In the genomic region with DNA sequence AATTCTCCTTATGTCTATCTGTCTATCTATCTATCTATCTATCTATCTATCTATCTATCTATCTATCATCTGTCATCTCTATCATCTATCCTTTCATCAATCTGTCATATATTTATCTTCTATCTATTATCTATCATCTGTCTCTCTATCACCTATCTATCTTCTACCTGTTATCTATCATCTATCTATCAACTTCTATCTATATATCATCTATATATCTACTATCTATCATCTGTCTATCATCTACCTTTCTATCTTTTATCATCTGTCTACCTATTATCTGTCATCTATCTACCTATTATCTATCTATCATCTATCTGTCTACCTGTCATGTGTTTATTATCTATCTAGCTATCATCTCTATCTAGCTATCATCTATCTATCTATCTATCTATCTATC, we compare ENCODE assay signal across 33 cellular contexts.
"Had no signal": no experiment of that assay in that cellular context is flagged by ENCODE, and none has a peak within 500 bp of the region (broad histone marks: within the 10 kb centered on the region; RNA-seq: fewer than 3 reads in every experiment).

No MANE protein-coding gene starts in this region.

- H3K9me3 ChIP-seq: adrenal gland, body of pancreas, colonic mucosa, esophagus squamous epithelium, heart right ventricle had no signal

- H3K4me1 Mint-ChIP-seq: activated CD4-positive, alpha-beta T cell treated with anti-CD3 and anti-CD28 coated beads for 36 hours; activated CD4-positive, alpha-beta T cell treated with anti-CD3 and anti-CD28 coated beads, Interleukin-2, amount 10 ng/mL, durations not matched to agents 24 days and 14 days; activated CD8-positive, alpha-beta memory T cell treated with anti-CD3 and anti-CD28 coated beads, Interleukin-2, amount 10 ng/mL, durations not matched to agents 7 days and 5 days; activated naive CD4-positive, alpha-beta T cell treated with anti-CD3 and anti-CD28 coated beads, Interleukin-2, amount 50 U/mL, for 24 hours; activated naive CD8-positive, alpha-beta T cell treated with anti-CD3 and anti-CD28 coated beads for 36 hours had no signal

- H3K4me3 Mint-ChIP-seq: activated B cell treated with CpG ODN at 0.5 μM for 24 hours; activated CD4-positive, alpha-beta memory T cell treated with anti-CD3 and anti-CD28 coated beads for 36 hours; activated CD4-positive, alpha-beta T cell treated with anti-CD3 and anti-CD28 coated beads for 36 hours; activated CD4-positive, alpha-beta T cell treated with anti-CD3 and anti-CD28 coated beads, Interleukin-2, amount 10 ng/mL, durations not matched to agents 24 days and 14 days; activated CD8-positive, alpha-beta memory T cell treated with anti-CD3 and anti-CD28 coated beads, Interleukin-2, amount 10 ng/mL, durations not matched to agents 7 days and 5 days; activated CD8-positive, alpha-beta T cell treated with anti-CD3 and anti-CD28 coated beads, Interleukin-2, amount 10 ng/mL, durations not matched to agents 7 days and 5 days; activated naive CD4-positive, alpha-beta T cell treated with anti-CD3 and anti-CD28 coated beads for 36 hours; activated naive CD4-positive, alpha-beta T cell treated with anti-CD3 and anti-CD28 coated beads, Interleukin-2, amount 50 U/mL, for 24 hours; activated naive CD8-positive, alpha-beta T cell treated with anti-CD3 and anti-CD28 coated beads for 36 hours; activated naive CD8-positive, alpha-beta T cell treated with anti-CD3 and anti-CD28 coated beads, Interleukin-2, amount 50 U/mL, for 24 hours; activated T-helper 1 cell treated with anti-CD3 and anti-CD28 coated beads, Interleukin-12 subunit alpha, Interleukin-12 subunit beta, Interleukin-2, Interleukin-4 antibody, amounts not matched to agents 30 ng/mL and 10 ng/mL and 1 ng/mL, durations not matched to agents 14 hours and 24 hours and 36 hours; T-helper 17 cell; T-helper 2 cell treated with Interferon-gamma antibody and Interleukin-4, amounts not matched to agents 5 μg/mL and 100 μg/mL, for 36 hours had no signal

- H3K36me3 ChIP-seq: adrenal gland, colonic mucosa, esophagus squamous epithelium, gastroesophageal sphincter, heart right ventricle, WERI-Rb-1 had no signal

- H3K36me3 Mint-ChIP-seq: activated CD4-positive, alpha-beta memory T cell treated with anti-CD3 and anti-CD28 coated beads for 36 hours; activated CD8-positive, alpha-beta memory T cell treated with anti-CD3 and anti-CD28 coated beads, Interleukin-2, amount 10 ng/mL, durations not matched to agents 7 days and 5 days; activated naive CD4-positive, alpha-beta T cell treated with anti-CD3 and anti-CD28 coated beads, Interleukin-2, amount 50 U/mL, for 24 hours; activated naive CD8-positive, alpha-beta T cell treated with anti-CD3 and anti-CD28 coated beads for 36 hours had no signal

- H3K9me3 Mint-ChIP-seq: activated B cell treated with CpG ODN at 0.5 μM for 24 hours; activated CD4-positive, alpha-beta memory T cell treated with anti-CD3 and anti-CD28 coated beads for 36 hours; activated CD4-positive, alpha-beta T cell treated with anti-CD3 and anti-CD28 coated beads, Interleukin-2, amount 10 ng/mL, durations not matched to agents 24 days and 14 days; activated naive CD4-positive, alpha-beta T cell treated with anti-CD3 and anti-CD28 coated beads for 36 hours; activated naive CD4-positive, alpha-beta T cell treated with anti-CD3 and anti-CD28 coated beads, Interleukin-2, amount 50 U/mL, for 24 hours; activated naive CD8-positive, alpha-beta T cell treated with anti-CD3 and anti-CD28 coated beads for 36 hours; activated naive CD8-positive, alpha-beta T cell treated with anti-CD3 and anti-CD28 coated beads, Interleukin-2, amount 50 U/mL, for 24 hours; activated T-helper 1 cell treated with anti-CD3 and anti-CD28 coated beads, Interleukin-12 subunit alpha, Interleukin-12 subunit beta, Interleukin-2, Interleukin-4 antibody, amounts not matched to agents 30 ng/mL and 10 ng/mL and 1 ng/mL, durations not matched to agents 14 hours and 24 hours and 36 hours; activated T-helper 2 cell treated with anti-CD3 and anti-CD28 coated beads, Interferon-gamma antibody, Interleukin-2, Interleukin-4, amounts not matched to agents 10 μg/mL and 5 μg/mL and 100 μg/mL, durations not matched to agents 14 hours and 24 hours and 36 hours; T-helper 2 cell treated with Interferon-gamma antibody and Interleukin-4, amounts not matched to agents 5 μg/mL and 100 μg/mL, for 36 hours had no signal

- DNase-seq: activated B cell treated with CpG ODN at 0.5 μM for 24 hours; activated CD4-positive, alpha-beta memory T cell treated with anti-CD3 and anti-CD28 coated beads for 36 hours; activated CD4-positive, alpha-beta T cell treated with anti-CD3 and anti-CD28 coated beads for 36 hours; activated CD4-positive, alpha-beta T cell treated with anti-CD3 and anti-CD28 coated beads, Interleukin-2, amount 10 ng/mL, durations not matched to agents 24 days and 14 days; activated CD4-positive, CD25-positive, alpha-beta regulatory T cell treated with anti-CD3 and anti-CD28 coated beads, Interleukin-2, amount 50 U/mL, for 72 hours; activated CD8-positive, alpha-beta memory T cell treated with anti-CD3 and anti-CD28 coated beads, Interleukin-2, amount 10 ng/mL, durations not matched to agents 7 days and 5 days; activated CD8-positive, alpha-beta memory T cell treated with anti-CD3 and anti-CD28 coated beads, Interleukin-2, amount 50 U/mL, for 4 hours; activated CD8-positive, alpha-beta T cell treated with anti-CD3 and anti-CD28 coated beads, Interleukin-2, amount 10 ng/mL, durations not matched to agents 7 days and 5 days; activated effector memory CD4-positive, alpha-beta T cell treated with anti-CD3 and anti-CD28 coated beads, Interleukin-2, amount 50 U/mL, for 16 hours; activated naive CD4-positive, alpha-beta T cell treated with anti-CD3 and anti-CD28 coated beads for 36 hours; activated naive CD8-positive, alpha-beta T cell treated with anti-CD3 and anti-CD28 coated beads for 36 hours; activated naive CD8-positive, alpha-beta T cell treated with anti-CD3 and anti-CD28 coated beads, Interleukin-2, amount 50 U/mL, for 24 hours; activated T-cell treated with anti-CD3 and anti-CD28 coated beads, Interleukin-2, amount 50 U/mL, for 1 hour; activated T-cell treated with anti-CD3 and anti-CD28 coated beads, Interleukin-2, amount 50 U/mL, for 48 hours; adrenal gland; amygdala; aorta; body of pancreas; caudate nucleus; colonic mucosa; effector CD8-positive, alpha-beta T cell; esophagus squamous epithelium; foreskin melanocyte; heart right ventricle; T-helper 17 cell; T1000; WERI-Rb-1 had no signal

- H3K27me3 ChIP-seq: body of pancreas, colonic mucosa had no signal

- H3K27ac Mint-ChIP-seq: activated B cell treated with CpG ODN at 0.5 μM for 24 hours; activated CD4-positive, alpha-beta memory T cell treated with anti-CD3 and anti-CD28 coated beads for 36 hours; activated CD4-positive, alpha-beta T cell treated with anti-CD3 and anti-CD28 coated beads for 36 hours; activated CD4-positive, alpha-beta T cell treated with anti-CD3 and anti-CD28 coated beads, Interleukin-2, amount 10 ng/mL, durations not matched to agents 24 days and 14 days; activated CD8-positive, alpha-beta memory T cell treated with anti-CD3 and anti-CD28 coated beads, Interleukin-2, amount 10 ng/mL, durations not matched to agents 7 days and 5 days; activated CD8-positive, alpha-beta T cell treated with anti-CD3 and anti-CD28 coated beads, Interleukin-2, amount 10 ng/mL, durations not matched to agents 7 days and 5 days; activated naive CD4-positive, alpha-beta T cell treated with anti-CD3 and anti-CD28 coated beads for 36 hours; activated naive CD4-positive, alpha-beta T cell treated with anti-CD3 and anti-CD28 coated beads, Interleukin-2, amount 50 U/mL, for 24 hours; activated naive CD8-positive, alpha-beta T cell treated with anti-CD3 and anti-CD28 coated beads for 36 hours; activated naive CD8-positive, alpha-beta T cell treated with anti-CD3 and anti-CD28 coated beads, Interleukin-2, amount 50 U/mL, for 24 hours; activated T-helper 1 cell treated with anti-CD3 and anti-CD28 coated beads, Interleukin-12 subunit alpha, Interleukin-12 subunit beta, Interleukin-2, Interleukin-4 antibody, amounts not matched to agents 30 ng/mL and 10 ng/mL and 1 ng/mL, durations not matched to agents 14 hours and 24 hours and 36 hours; activated T-helper 2 cell treated with anti-CD3 and anti-CD28 coated beads, Interferon-gamma antibody, Interleukin-2, Interleukin-4, amounts not matched to agents 10 μg/mL and 5 μg/mL and 100 μg/mL, durations not matched to agents 14 hours and 24 hours and 36 hours; T-helper 17 cell; T-helper 2 cell treated with Interferon-gamma antibody and Interleukin-4, amounts not matched to agents 5 μg/mL and 100 μg/mL, for 36 hours had no signal

- H3K4me1 ChIP-seq: adrenal gland, body of pancreas, colonic mucosa, esophagus squamous epithelium, gastroesophageal sphincter, heart right ventricle had no signal

- ATAC-seq: activated CD4-positive, alpha-beta T cell treated with anti-CD3 and anti-CD28 coated beads for 36 hours; activated CD8-positive, alpha-beta memory T cell treated with anti-CD3 and anti-CD28 coated beads, Interleukin-2, amount 10 ng/mL, durations not matched to agents 7 days and 5 days; activated CD8-positive, alpha-beta T cell treated with anti-CD3 and anti-CD28 coated beads, Interleukin-2, amount 10 ng/mL, durations not matched to agents 7 days and 5 days; activated naive CD8-positive, alpha-beta T cell treated with anti-CD3 and anti-CD28 coated beads, Interleukin-2, amount 50 U/mL, for 24 hours; body of pancreas; gastroesophageal sphincter; heart right ventricle; T-helper 17 cell had no signal

- H3K27ac ChIP-seq: adrenal gland, body of pancreas, colonic mucosa, epithelial cell of prostate, esophagus squamous epithelium, gastroesophageal sphincter, heart right ventricle, WERI-Rb-1 had no signal

- H3K4me3 ChIP-seq: adrenal gland, body of pancreas, colonic mucosa, esophagus squamous epithelium, gastroesophageal sphincter, heart right ventricle had no signal

- H3K27me3 Mint-ChIP-seq: activated B cell treated with CpG ODN at 0.5 μM for 24 hours; activated naive CD4-positive, alpha-beta T cell treated with anti-CD3 and anti-CD28 coated beads, Interleukin-2, amount 50 U/mL, for 24 hours had no signal
